ENCODE assay signal across 9 cellular contexts in genomic region chr4:20254517-20255250, GRCh38. TPM values are rescaled to one million over a fixed set of nuclear protein-coding genes. Genes with fewer than 3 reads are reported as not detected.
DNase-seq lines count a peak whose midpoint lies in the region; ATAC-seq and TF ChIP-seq lines count a peak whose summit lies in the region.
"Had no signal": no experiment of that assay in that cellular context is flagged by ENCODE, and none has a peak within 500 bp of the region (broad histone marks: within the 10 kb centered on the region; RNA-seq: fewer than 3 reads in every experiment).

No MANE protein-coding gene starts in this region.

- TF ChIP-seq CTCF in choroid plexus epithelial cell (conservative IDR thresholded peaks at IDR 0.05; ENCODE audit: low read depth, low read length) (no peak), right lobe of liver (IDR thresholded peaks at IDR 0.05) (no peak), tibial nerve (IDR thresholded peaks at IDR 0.05) (no peak)

- no peak overlapping the region for H3K27ac ChIP-seq in right lobe of liver
- peak overlapping the region; percentile 66 to 88 (median 78) for H3K27ac ChIP-seq in tibial nerve

- intact Hi-C loops in right lobe of liver (cut with DNase I), result no loop called here

- WGBS in right lobe of liver (ENCODE audit: insufficient coverage, low coverage, low lambda C conversion rate, missing lambda C conversion rate), result 14% methylated on average over 9 of the region's 72 CpGs
- WGBS in tibial nerve, 2 donors, result 3 to 4% methylated on average over 39 to 61 of the region's 72 CpGs

- peak; percentile 31 for DNase-seq in NCI-H82 (lab: John Stamatoyannopoulos, UW)
- DNase-seq in NCI-H82 treated with DMSO at 0.1 percent for 48 hours (lab: John Stamatoyannopoulos, UW; ENCODE audit: unreplicated experiment), result no peak
- peak; percentile 53 for DNase-seq in choroid plexus epithelial cell (ENCODE audit: low read depth)
- DNase-seq in right lobe of liver, result peak in 2 of 3 donors; percentile 24 to 47
- DNase-seq in tibial nerve (ENCODE audit: low spot score in 2 of 2), result peak in 1 of 2 donors; percentile 16
- no peak for DNase-seq in NCI-H1930 (lab: John Stamatoyannopoulos, UW)
- no peak for DNase-seq in HuH-7 (ENCODE audit: low spot score)

- H3K4me3 ChIP-seq in choroid plexus epithelial cell (ENCODE audit: low read depth, low read length), result peak overlapping the region; percentile 73
- H3K4me3 ChIP-seq in right lobe of liver, result peak overlapping the region; percentile 3 to 64 (median 27)
- peak overlapping the region; percentile 50 to 78 (median 67) for H3K4me3 ChIP-seq in tibial nerve

- TF ChIP-seq POLR2A in right lobe of liver (IDR thresholded peaks at IDR 0.05) (no peak), tibial nerve (IDR thresholded peaks at IDR 0.05) (no peak)

- H3K36me3 ChIP-seq in right lobe of liver (no peaks in the 10 kb centered on the region), tibial nerve (no peaks in the 10 kb centered on the region)

- H3K4me1 ChIP-seq in right lobe of liver (peaks cover 0 to 18% (median 4%) of the 10 kb centered on the region in 4 donors), tibial nerve (peaks cover 0 to 69% (median 5%) of the 10 kb centered on the region in 4 donors)

- TF ChIP-seq EP300 in tibial nerve (IDR thresholded peaks at IDR 0.05), result no peak

- ATAC-seq in right lobe of liver (no peak), GM21381 (IDR thresholded peaks at IDR 0.05; ENCODE audit: unreplicated experiment) (no peak)

- peaks cover 0 to 7% of the 10 kb centered on the region in 2 donors for H3K27me3 ChIP-seq in right lobe of liver
- peaks cover 0 to 12% of the 10 kb centered on the region in 2 donors for H3K27me3 ChIP-seq in tibial nerve

- H3K9me3 ChIP-seq in right lobe of liver (no peaks in the 10 kb centered on the region), tibial nerve (no peaks in the 10 kb centered on the region)

RNA-seq across cellular contexts. Expression of gene SLIT2, which starts 3.0 kb away (rescaled TPM):
- 1 to 10 TPM in 5 of 6 experiments, under 1 TPM in 1; 0.87 to 2.5 (median 1.3) TPM for total RNA-seq in right lobe of liver
- 10 to 100 TPM; 38.6 to 66.2 (median 47.2) TPM for total RNA-seq in tibial nerve
- total RNA-seq: activated naive CD8-positive, alpha-beta T cell treated with anti-CD3 and anti-CD28 coated beads, Interleukin-2, amount 10 ng/mL, durations not matched to agents 7 days and 5 days had no signal

Comparison
In these comparisons a context has a peak if more than half of its experiments do, and no peak if none do; other contexts are left out.
1. DNase-seq: peak in NCI-H82 (single experiment), choroid plexus epithelial cell (single experiment) and right lobe of liver (2 of 3); none in NCI-H82 treated with DMSO at 0.1 percent for 48 hours (single experiment), NCI-H1930 (0 of 2) and HuH-7 (single experiment).
2. H3K27ac ChIP-seq: peak in tibial nerve (4 of 4); none in right lobe of liver (0 of 3).
3. RNA of gene SLIT2, which starts 3.0 kb away (total RNA-seq): 38.6 to 66.2 TPM in tibial nerve; 0.87 to 2.5 TPM in right lobe of liver; every median in the first group is over 10 times any median in the second.
4. Peak in every context shown above with its lines, with median percentiles within 50 percentile points of each other: H3K4me3 ChIP-seq.